In genomic region chr20:40562031-40562430, GRCh38 we compare ENCODE assay signal across 1 cellular context.
TF ChIP-seq lines count a peak whose summit lies in the region.

No MANE protein-coding gene starts in this region.

TF ChIP-seq in GM23338, 12 proteins besides CTCF, POLR2A, EP300 and RAD21 (continued from another document):
- TF ChIP-seq ZNF462 (CRISPR knock-in tag; IDR thresholded peaks at IDR 0.05), result no peak
- no peak for TF ChIP-seq ZNF331 (CRISPR knock-in tag; IDR thresholded peaks at IDR 0.05; ENCODE audit: low read depth)
- no peak for TF ChIP-seq JUNB (IDR thresholded peaks at IDR 0.05; ENCODE audit: unreplicated experiment)
- no peak for TF ChIP-seq ZNF114 (CRISPR knock-in tag; IDR thresholded peaks at IDR 0.05)
- TF ChIP-seq REST (IDR thresholded peaks at IDR 0.05; ENCODE audit: unreplicated experiment), result no peak
- no peak for TF ChIP-seq EZH2phosphoT487 (IDR thresholded peaks at IDR 0.05; ENCODE audit: unreplicated experiment)
- TF ChIP-seq ETS1 (IDR thresholded peaks at IDR 0.05), result no peak
- TF ChIP-seq STAT1 (IDR thresholded peaks at IDR 0.05; ENCODE audit: unreplicated experiment), result no peak
- TF ChIP-seq NANOG (IDR thresholded peaks at IDR 0.05; ENCODE audit: borderline replicate concordance), result no peak
